ENCODE assay signal across 1 cellular context in the genomic region with DNA sequence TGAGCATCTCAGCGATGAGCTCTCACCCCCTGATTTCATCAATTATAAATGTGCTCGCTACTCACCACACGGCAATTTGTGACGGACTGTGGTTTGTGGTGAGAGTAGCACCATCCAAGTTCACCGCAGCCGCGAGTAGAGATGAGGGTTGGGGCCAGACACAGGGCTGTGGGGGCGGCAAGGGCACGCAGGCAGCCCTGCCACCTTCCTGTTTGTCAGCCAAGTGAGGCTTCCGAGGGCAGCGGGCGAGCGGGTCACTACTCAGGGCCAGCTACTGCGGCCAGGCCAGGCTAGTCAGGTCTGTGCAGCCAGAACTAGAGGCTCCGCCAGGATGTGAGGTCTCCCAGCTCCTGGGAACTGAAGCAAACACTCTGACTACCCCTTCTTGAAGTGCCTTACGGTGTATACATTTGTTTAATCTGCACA.
A peak's percentile ranks its signal among the peaks of the same experiment; 100 is the strongest.
TF ChIP-seq lines count a peak whose summit lies in the region.

No MANE protein-coding gene starts in this region.

TF ChIP-seq in HepG2, 621 proteins besides CTCF, POLR2A, EP300 and RAD21 (continued from another document):
- TF ChIP-seq ZNF281 (CRISPR knock-in tag; IDR thresholded peaks at IDR 0.05; ENCODE audit: borderline replicate concordance) (no peak), MED8 (CRISPR knock-in tag; IDR thresholded peaks at IDR 0.05; ENCODE audit: insufficient replicate concordance) (peak; percentile 26), CSRNP1 (CRISPR knock-in tag; IDR thresholded peaks at IDR 0.05) (no peak), HIVEP1 (CRISPR knock-in tag; IDR thresholded peaks at IDR 0.05) (peak; percentile 48; the same call in 1 of the 2 replicates), POLR2AphosphoS2 (IDR thresholded peaks at IDR 0.05; ENCODE audit: low read depth, low read length) (no peak), SRY (CRISPR knock-in tag; IDR thresholded peaks at IDR 0.05) (no peak), TSC22D2 (CRISPR knock-in tag; IDR thresholded peaks at IDR 0.05; ENCODE audit: borderline replicate concordance) (no peak), SRF (IDR thresholded peaks at IDR 0.05; ENCODE audit: low read depth, low read length) (no peak), SP5 (CRISPR knock-in tag; IDR thresholded peaks at IDR 0.05; ENCODE audit: borderline replicate concordance, low read depth) (no peak)
